In the genomic region with DNA sequence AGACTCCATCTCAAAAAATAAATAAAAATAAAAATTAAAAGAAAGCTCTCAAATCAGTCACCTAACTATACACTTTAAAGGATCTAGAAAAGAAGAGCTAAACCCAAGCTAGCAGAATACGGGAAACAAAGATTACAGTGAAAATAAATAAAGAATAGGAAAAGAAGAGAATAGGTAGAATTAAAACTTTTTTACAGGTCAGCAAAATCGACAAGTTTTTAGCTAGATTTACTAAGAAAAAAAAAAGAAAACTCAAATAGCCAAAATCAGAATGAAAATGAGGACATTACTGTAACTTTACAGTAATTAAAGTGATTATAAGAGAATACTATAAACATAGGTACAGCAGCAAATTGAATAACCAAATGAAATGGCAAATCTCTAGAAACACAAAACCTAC, we compare ENCODE assay signal across 28 cellular contexts.
"Had no signal": no experiment of that assay in that cellular context is flagged by ENCODE, and none has a peak within 500 bp of the region (broad histone marks: within the 10 kb centered on the region; RNA-seq: fewer than 3 reads in every experiment).

No MANE protein-coding gene starts in this region.

- H3K4me1 ChIP-seq: testis, upper lobe of right lung, uterus had no signal

- ATAC-seq: stimulated activated effector memory CD8-positive, alpha-beta T cell treated with anti-CD3 and anti-CD28 coated beads, Interleukin-12 subunit alpha, Interleukin-12 subunit beta, amount 100 ng/mL, for 72 hours; stimulated activated memory B cell treated with anti-CD40 and anti-IgM and Interleukin-4, amounts not matched to agents 10 μg/mL and 1 μg/mL and 100 μg/mL, for 72 hours; stimulated activated naive CD8-positive, alpha-beta T cell treated with anti-CD3 and anti-CD28 coated beads, Interleukin-15, amount 100 ng/mL, for 72 hours; stimulated activated naive CD8-positive, alpha-beta T cell treated with anti-CD3 and anti-CD28 coated beads, Interleukin-15, Interleukin-2, amounts not matched to agents 100 U/mL and 50 U/mL, for 24 hours; upper lobe of right lung had no signal

- H3K4me3 Mint-ChIP-seq: stimulated activated effector memory CD8-positive, alpha-beta T cell treated with anti-CD3 and anti-CD28 coated beads, Interleukin-12 subunit alpha, Interleukin-12 subunit beta, amount 100 ng/mL, for 72 hours; stimulated activated memory B cell treated with anti-CD40 and anti-IgM and Interleukin-4, amounts not matched to agents 10 μg/mL and 1 μg/mL and 100 μg/mL, for 72 hours; stimulated activated naive CD8-positive, alpha-beta T cell treated with anti-CD3 and anti-CD28 coated beads, Interleukin-15, amount 100 ng/mL, for 72 hours; stimulated activated naive CD8-positive, alpha-beta T cell treated with anti-CD3 and anti-CD28 coated beads, Interleukin-15, Interleukin-2, amounts not matched to agents 100 ng/mL and 50 ng/mL, for 24 hours; type B pancreatic cell had no signal

- H3K27ac ChIP-seq: stomach, suprapubic skin, testis, thoracic aorta, thyroid gland, tibial artery, tibial nerve, transverse colon, upper lobe of left lung, upper lobe of right lung, uterus, vagina had no signal

- FAIRE-seq: urothelium cell line had no signal

- H3K27ac Mint-ChIP-seq: stimulated activated effector memory CD8-positive, alpha-beta T cell treated with anti-CD3 and anti-CD28 coated beads, Interleukin-12 subunit alpha, Interleukin-12 subunit beta, amount 100 ng/mL, for 72 hours; stimulated activated memory B cell treated with anti-CD40 and anti-IgM and Interleukin-4, amounts not matched to agents 10 μg/mL and 1 μg/mL and 100 μg/mL, for 72 hours; stimulated activated naive CD8-positive, alpha-beta T cell treated with anti-CD3 and anti-CD28 coated beads, Interleukin-15, amount 100 ng/mL, for 72 hours; stimulated activated naive CD8-positive, alpha-beta T cell treated with anti-CD3 and anti-CD28 coated beads, Interleukin-15, Interleukin-2, amounts not matched to agents 100 ng/mL and 50 ng/mL, for 24 hours; type B pancreatic cell had no signal

- H3K4me1 Mint-ChIP-seq: stimulated activated memory B cell treated with anti-CD40 and anti-IgM and Interleukin-4, amounts not matched to agents 10 μg/mL and 1 μg/mL and 100 μg/mL, for 72 hours had no signal

- DNase-seq: stimulated activated CD4-positive, alpha-beta T cell treated with anti-CD3 and anti-CD28 coated beads, Interleukin-2, amount 100 ng/mL, for 48 hours; stimulated activated CD4-positive, alpha-beta T cell treated with anti-CD3 and anti-CD28 coated beads, Interleukin-4, amount 100 ng/mL, for 1 hour; stimulated activated CD4-positive, alpha-beta T cell treated with anti-CD3 and anti-CD28 coated beads, Interleukin-4, amount 100 ng/mL, for 24 hours; stimulated activated CD4-positive, alpha-beta T cell treated with anti-CD3 and anti-CD28 coated beads, Interleukin-4, amount 100 ng/mL, for 4 hours; stimulated activated CD8-positive, alpha-beta memory T cell treated with anti-CD3 and anti-CD28 coated beads, Interleukin-4, amount 100 ng/mL, for 48 hours; stimulated activated naive CD4-positive, alpha-beta T cell; stimulated activated naive CD4-positive, alpha-beta T cell treated with Interleukin-2 at 50 U/mL for 16 hours; stimulated activated naive CD8-positive, alpha-beta T cell treated with anti-CD3 and anti-CD28 coated beads, Interleukin-15, amount 100 ng/mL, for 72 hours; stimulated activated naive CD8-positive, alpha-beta T cell treated with anti-CD3 and anti-CD28 coated beads, Interleukin-15, Interleukin-2, amounts not matched to agents 100 U/mL and 50 U/mL, for 24 hours; stomach; substantia nigra; testis; thyroid gland; tibial artery; transverse colon; trophoblast cell; upper lobe of left lung; upper lobe of right lung; uterus had no signal

- H3K27me3 Mint-ChIP-seq: stimulated activated memory B cell treated with anti-CD40 and anti-IgM and Interleukin-4, amounts not matched to agents 10 μg/mL and 1 μg/mL and 100 μg/mL, for 72 hours; stimulated activated naive CD8-positive, alpha-beta T cell treated with anti-CD3 and anti-CD28 coated beads, Interleukin-15, amount 100 ng/mL, for 72 hours; stimulated activated naive CD8-positive, alpha-beta T cell treated with anti-CD3 and anti-CD28 coated beads, Interleukin-15, Interleukin-2, amounts not matched to agents 100 ng/mL and 50 ng/mL, for 24 hours; type B pancreatic cell had no signal

- H3K4me3 ChIP-seq: stomach, suprapubic skin, testis, thoracic aorta, thyroid gland, tibial artery, tibial nerve, transverse colon, upper lobe of left lung, upper lobe of right lung, uterus, vagina had no signal

- H3K9me3 ChIP-seq: stomach, suprapubic skin, testis, thoracic aorta, thyroid gland, tibial artery, transverse colon, upper lobe of left lung, upper lobe of right lung, uterus, vagina had no signal

- H3K27me3 ChIP-seq: stomach, suprapubic skin, testis, thyroid gland, tibial artery, tibial nerve, transverse colon, upper lobe of left lung, upper lobe of right lung, uterus, vagina had no signal

- H3K36me3 ChIP-seq: thoracic aorta, thyroid gland, transverse colon, upper lobe of right lung, uterus, vagina had no signal
